In genomic region chr19:40198272-40198990, GRCh38 we compare ENCODE assay signal across 31 cellular contexts. TPM values are rescaled to one million over a fixed set of nuclear protein-coding genes. Genes with fewer than 3 reads are reported as not detected.
"Had no signal": no experiment of that assay in that cellular context is flagged by ENCODE, and none has a peak within 500 bp of the region (broad histone marks: within the 10 kb centered on the region; RNA-seq: fewer than 3 reads in every experiment).

No MANE protein-coding gene starts in this region.

- H3K36me3 ChIP-seq: thyroid gland, transverse colon, uterus had no signal

- H3K4me1 ChIP-seq: testis, thyroid gland, upper lobe of right lung, uterus had no signal

- H3K4me3 Mint-ChIP-seq: stimulated activated effector memory CD8-positive, alpha-beta T cell treated with anti-CD3 and anti-CD28 coated beads, Interleukin-12 subunit alpha, Interleukin-12 subunit beta, amount 100 ng/mL, for 72 hours; stimulated activated memory B cell treated with anti-CD40 and anti-IgM and Interleukin-4, amounts not matched to agents 10 μg/mL and 1 μg/mL and 100 μg/mL, for 72 hours; stimulated activated naive B cell treated with anti-CD40 and anti-IgM and Interleukin-4, amounts not matched to agents 10 μg/mL and 1 μg/mL and 100 μg/mL, for 72 hours; stimulated activated naive CD8-positive, alpha-beta T cell treated with anti-CD3 and anti-CD28 coated beads, Interleukin-15, amount 100 ng/mL, for 72 hours; stimulated activated naive CD8-positive, alpha-beta T cell treated with anti-CD3 and anti-CD28 coated beads, Interleukin-15, Interleukin-2, amounts not matched to agents 100 ng/mL and 50 ng/mL, for 24 hours; type B pancreatic cell had no signal

- H3K27me3 ChIP-seq: stomach, suprapubic skin, testis, thyroid gland, tibial artery, tibial nerve, transverse colon, upper lobe of left lung, upper lobe of right lung, uterus, vagina had no signal

- DNase-seq: stimulated activated CD4-positive, alpha-beta T cell treated with anti-CD3 and anti-CD28 coated beads, Interleukin-2, amount 100 ng/mL, for 48 hours; stimulated activated CD4-positive, alpha-beta T cell treated with anti-CD3 and anti-CD28 coated beads, Interleukin-4, amount 100 ng/mL, for 1 hour; stimulated activated CD4-positive, alpha-beta T cell treated with anti-CD3 and anti-CD28 coated beads, Interleukin-4, amount 100 ng/mL, for 24 hours; stimulated activated CD4-positive, alpha-beta T cell treated with anti-CD3 and anti-CD28 coated beads, Interleukin-4, amount 100 ng/mL, for 4 hours; stimulated activated CD8-positive, alpha-beta memory T cell treated with anti-CD3 and anti-CD28 coated beads, Interleukin-4, amount 100 ng/mL, for 48 hours; stimulated activated naive B cell treated with anti-CD40 and anti-IgM and Interleukin-4, amounts not matched to agents 10 μg/mL and 1 μg/mL and 100 μg/mL, for 72 hours; stimulated activated naive CD4-positive, alpha-beta T cell; stimulated activated naive CD4-positive, alpha-beta T cell treated with Interleukin-2 at 50 U/mL for 16 hours; stimulated activated naive CD8-positive, alpha-beta T cell treated with anti-CD3 and anti-CD28 coated beads, Interleukin-15, amount 100 ng/mL, for 72 hours; stimulated activated naive CD8-positive, alpha-beta T cell treated with anti-CD3 and anti-CD28 coated beads, Interleukin-15, Interleukin-2, amounts not matched to agents 100 U/mL and 50 U/mL, for 24 hours; stomach; substantia nigra; testis; thyroid gland; tibial artery; transverse colon; trophoblast cell; upper lobe of right lung; uterus had no signal

- H3K9me3 ChIP-seq: stomach, suprapubic skin, testis, thoracic aorta, thyroid gland, tibial artery, tibial nerve, transverse colon, upper lobe of left lung, upper lobe of right lung, uterus, vagina had no signal

- H3K27ac ChIP-seq: stomach, suprapubic skin, testis, thoracic aorta, thyroid gland, tibial artery, tibial nerve, transverse colon, upper lobe of left lung, upper lobe of right lung, uterus, vagina had no signal

- H3K36me3 Mint-ChIP-seq: type B pancreatic cell had no signal

- ATAC-seq: stimulated activated effector memory CD8-positive, alpha-beta T cell treated with anti-CD3 and anti-CD28 coated beads, Interleukin-12 subunit alpha, Interleukin-12 subunit beta, amount 100 ng/mL, for 72 hours; stimulated activated memory B cell treated with anti-CD40 and anti-IgM and Interleukin-4, amounts not matched to agents 10 μg/mL and 1 μg/mL and 100 μg/mL, for 72 hours; stimulated activated naive B cell treated with anti-CD40 and anti-IgM and Interleukin-4, amounts not matched to agents 10 μg/mL and 1 μg/mL and 100 μg/mL, for 72 hours; stimulated activated naive CD8-positive, alpha-beta T cell treated with anti-CD3 and anti-CD28 coated beads, Interleukin-15, amount 100 ng/mL, for 72 hours; stimulated activated naive CD8-positive, alpha-beta T cell treated with anti-CD3 and anti-CD28 coated beads, Interleukin-15, Interleukin-2, amounts not matched to agents 100 U/mL and 50 U/mL, for 24 hours had no signal

- H3K27me3 Mint-ChIP-seq: stimulated activated memory B cell treated with anti-CD40 and anti-IgM and Interleukin-4, amounts not matched to agents 10 μg/mL and 1 μg/mL and 100 μg/mL, for 72 hours; stimulated activated naive B cell treated with anti-CD40 and anti-IgM and Interleukin-4, amounts not matched to agents 10 μg/mL and 1 μg/mL and 100 μg/mL, for 72 hours; stimulated activated naive CD8-positive, alpha-beta T cell treated with anti-CD3 and anti-CD28 coated beads, Interleukin-15, amount 100 ng/mL, for 72 hours; stimulated activated naive CD8-positive, alpha-beta T cell treated with anti-CD3 and anti-CD28 coated beads, Interleukin-15, Interleukin-2, amounts not matched to agents 100 ng/mL and 50 ng/mL, for 24 hours; type B pancreatic cell had no signal

- H3K9me3 Mint-ChIP-seq: stimulated activated effector memory CD8-positive, alpha-beta T cell treated with anti-CD3 and anti-CD28 coated beads, Interleukin-12 subunit alpha, Interleukin-12 subunit beta, amount 100 ng/mL, for 72 hours; stimulated activated memory B cell treated with anti-CD40 and anti-IgM and Interleukin-4, amounts not matched to agents 10 μg/mL and 1 μg/mL and 100 μg/mL, for 72 hours; stimulated activated naive B cell treated with anti-CD40 and anti-IgM and Interleukin-4, amounts not matched to agents 10 μg/mL and 1 μg/mL and 100 μg/mL, for 72 hours; stimulated activated naive CD8-positive, alpha-beta T cell treated with anti-CD3 and anti-CD28 coated beads, Interleukin-15, amount 100 ng/mL, for 72 hours; stimulated activated naive CD8-positive, alpha-beta T cell treated with anti-CD3 and anti-CD28 coated beads, Interleukin-15, Interleukin-2, amounts not matched to agents 100 ng/mL and 50 ng/mL, for 24 hours; type B pancreatic cell had no signal

- H3K4me3 ChIP-seq: stomach, suprapubic skin, testis, thoracic aorta, thyroid gland, tibial artery, tibial nerve, transverse colon, upper lobe of left lung, upper lobe of right lung, uterus, vagina had no signal

RNA-seq across cellular contexts. Expression of gene TTC9B, which starts 19.8 kb away (rescaled TPM):
- total RNA-seq: subcutaneous adipose tissue, suprapubic skin, thoracic aorta, thyroid gland, transverse colon, upper lobe of left lung, upper lobe of right lung, ureter, uterus, vagina had no signal

RNA-seq across cellular contexts. Expression of gene CCNP, which starts 28.1 kb away (rescaled TPM):
- total RNA-seq: stomach, upper lobe of right lung, ureter, urinary bladder, vagina had no signal
